In genomic region chr5:20985754-20986153, GRCh38 we compare ENCODE assay signal across 28 cellular contexts.
"Had no signal": no experiment of that assay in that cellular context is flagged by ENCODE, and none has a peak within 500 bp of the region (broad histone marks: within the 10 kb centered on the region; RNA-seq: fewer than 3 reads in every experiment).

No MANE protein-coding gene starts in this region.

- H3K36me3 Mint-ChIP-seq: stimulated activated effector memory CD8-positive, alpha-beta T cell treated with anti-CD3 and anti-CD28 coated beads, Interleukin-12 subunit alpha, Interleukin-12 subunit beta, amount 100 ng/mL, for 72 hours; stimulated activated naive B cell treated with anti-CD40 and anti-IgM and Interleukin-4, amounts not matched to agents 10 μg/mL and 1 μg/mL and 100 μg/mL, for 72 hours; type B pancreatic cell had no signal

- ATAC-seq: stimulated activated effector memory CD8-positive, alpha-beta T cell treated with anti-CD3 and anti-CD28 coated beads, Interleukin-12 subunit alpha, Interleukin-12 subunit beta, amount 100 ng/mL, for 72 hours; stimulated activated memory B cell treated with anti-CD40 and anti-IgM and Interleukin-4, amounts not matched to agents 10 μg/mL and 1 μg/mL and 100 μg/mL, for 72 hours; stimulated activated naive B cell treated with anti-CD40 and anti-IgM and Interleukin-4, amounts not matched to agents 10 μg/mL and 1 μg/mL and 100 μg/mL, for 72 hours; stimulated activated naive CD8-positive, alpha-beta T cell treated with anti-CD3 and anti-CD28 coated beads, Interleukin-15, amount 100 ng/mL, for 72 hours; stimulated activated naive CD8-positive, alpha-beta T cell treated with anti-CD3 and anti-CD28 coated beads, Interleukin-15, Interleukin-2, amounts not matched to agents 100 U/mL and 50 U/mL, for 24 hours; upper lobe of right lung had no signal

- H3K4me1 Mint-ChIP-seq: stimulated activated effector memory CD8-positive, alpha-beta T cell treated with anti-CD3 and anti-CD28 coated beads, Interleukin-12 subunit alpha, Interleukin-12 subunit beta, amount 100 ng/mL, for 72 hours; stimulated activated memory B cell treated with anti-CD40 and anti-IgM and Interleukin-4, amounts not matched to agents 10 μg/mL and 1 μg/mL and 100 μg/mL, for 72 hours; stimulated activated naive B cell treated with anti-CD40 and anti-IgM and Interleukin-4, amounts not matched to agents 10 μg/mL and 1 μg/mL and 100 μg/mL, for 72 hours; stimulated activated naive CD8-positive, alpha-beta T cell treated with anti-CD3 and anti-CD28 coated beads, Interleukin-15, amount 100 ng/mL, for 72 hours had no signal

- H3K27ac Mint-ChIP-seq: stimulated activated effector memory CD8-positive, alpha-beta T cell treated with anti-CD3 and anti-CD28 coated beads, Interleukin-12 subunit alpha, Interleukin-12 subunit beta, amount 100 ng/mL, for 72 hours; stimulated activated memory B cell treated with anti-CD40 and anti-IgM and Interleukin-4, amounts not matched to agents 10 μg/mL and 1 μg/mL and 100 μg/mL, for 72 hours; stimulated activated naive B cell treated with anti-CD40 and anti-IgM and Interleukin-4, amounts not matched to agents 10 μg/mL and 1 μg/mL and 100 μg/mL, for 72 hours; stimulated activated naive CD8-positive, alpha-beta T cell treated with anti-CD3 and anti-CD28 coated beads, Interleukin-15, amount 100 ng/mL, for 72 hours; stimulated activated naive CD8-positive, alpha-beta T cell treated with anti-CD3 and anti-CD28 coated beads, Interleukin-15, Interleukin-2, amounts not matched to agents 100 ng/mL and 50 ng/mL, for 24 hours; type B pancreatic cell had no signal

- H3K4me3 ChIP-seq: stomach, suprapubic skin, testis, thoracic aorta, thyroid gland, tibial artery, tibial nerve, transverse colon, upper lobe of left lung, upper lobe of right lung, uterus, vagina had no signal

- H3K27ac ChIP-seq: stomach, suprapubic skin, testis, thoracic aorta, thyroid gland, tibial artery, tibial nerve, transverse colon, upper lobe of left lung, upper lobe of right lung, uterus, vagina had no signal

- H3K27me3 Mint-ChIP-seq: stimulated activated memory B cell treated with anti-CD40 and anti-IgM and Interleukin-4, amounts not matched to agents 10 μg/mL and 1 μg/mL and 100 μg/mL, for 72 hours; stimulated activated naive B cell treated with anti-CD40 and anti-IgM and Interleukin-4, amounts not matched to agents 10 μg/mL and 1 μg/mL and 100 μg/mL, for 72 hours; stimulated activated naive CD8-positive, alpha-beta T cell treated with anti-CD3 and anti-CD28 coated beads, Interleukin-15, amount 100 ng/mL, for 72 hours; stimulated activated naive CD8-positive, alpha-beta T cell treated with anti-CD3 and anti-CD28 coated beads, Interleukin-15, Interleukin-2, amounts not matched to agents 100 ng/mL and 50 ng/mL, for 24 hours; type B pancreatic cell had no signal

- H3K36me3 ChIP-seq: stomach, suprapubic skin, thoracic aorta, thyroid gland, tibial artery, tibial nerve, transverse colon, upper lobe of left lung, upper lobe of right lung, uterus, vagina had no signal

- H3K9me3 ChIP-seq: testis, thyroid gland, uterus, vagina had no signal

- H3K4me3 Mint-ChIP-seq: stimulated activated effector memory CD8-positive, alpha-beta T cell treated with anti-CD3 and anti-CD28 coated beads, Interleukin-12 subunit alpha, Interleukin-12 subunit beta, amount 100 ng/mL, for 72 hours; stimulated activated memory B cell treated with anti-CD40 and anti-IgM and Interleukin-4, amounts not matched to agents 10 μg/mL and 1 μg/mL and 100 μg/mL, for 72 hours; stimulated activated naive B cell treated with anti-CD40 and anti-IgM and Interleukin-4, amounts not matched to agents 10 μg/mL and 1 μg/mL and 100 μg/mL, for 72 hours; stimulated activated naive CD8-positive, alpha-beta T cell treated with anti-CD3 and anti-CD28 coated beads, Interleukin-15, amount 100 ng/mL, for 72 hours; stimulated activated naive CD8-positive, alpha-beta T cell treated with anti-CD3 and anti-CD28 coated beads, Interleukin-15, Interleukin-2, amounts not matched to agents 100 ng/mL and 50 ng/mL, for 24 hours; type B pancreatic cell had no signal

- H3K27me3 ChIP-seq: stomach, suprapubic skin, testis, thyroid gland, tibial artery, tibial nerve, transverse colon, upper lobe of left lung, upper lobe of right lung, uterus, vagina had no signal

- DNase-seq: stimulated activated CD4-positive, alpha-beta T cell treated with anti-CD3 and anti-CD28 coated beads, Interleukin-2, amount 100 ng/mL, for 48 hours; stimulated activated CD4-positive, alpha-beta T cell treated with anti-CD3 and anti-CD28 coated beads, Interleukin-4, amount 100 ng/mL, for 1 hour; stimulated activated CD4-positive, alpha-beta T cell treated with anti-CD3 and anti-CD28 coated beads, Interleukin-4, amount 100 ng/mL, for 24 hours; stimulated activated CD4-positive, alpha-beta T cell treated with anti-CD3 and anti-CD28 coated beads, Interleukin-4, amount 100 ng/mL, for 4 hours; stimulated activated CD8-positive, alpha-beta memory T cell treated with anti-CD3 and anti-CD28 coated beads, Interleukin-4, amount 100 ng/mL, for 48 hours; stimulated activated naive B cell treated with anti-CD40 and anti-IgM and Interleukin-4, amounts not matched to agents 10 μg/mL and 1 μg/mL and 100 μg/mL, for 72 hours; stimulated activated naive CD4-positive, alpha-beta T cell; stimulated activated naive CD4-positive, alpha-beta T cell treated with Interleukin-2 at 50 U/mL for 16 hours; stimulated activated naive CD8-positive, alpha-beta T cell treated with anti-CD3 and anti-CD28 coated beads, Interleukin-15, amount 100 ng/mL, for 72 hours; stimulated activated naive CD8-positive, alpha-beta T cell treated with anti-CD3 and anti-CD28 coated beads, Interleukin-15, Interleukin-2, amounts not matched to agents 100 U/mL and 50 U/mL, for 24 hours; stomach; substantia nigra; testis; thyroid gland; tibial artery; transverse colon; trophoblast cell; upper lobe of left lung; upper lobe of right lung; uterus had no signal

- H3K4me1 ChIP-seq: stomach, suprapubic skin, testis, thyroid gland, tibial artery, tibial nerve, transverse colon, upper lobe of left lung, upper lobe of right lung, uterus, vagina had no signal
